In the genomic region with DNA sequence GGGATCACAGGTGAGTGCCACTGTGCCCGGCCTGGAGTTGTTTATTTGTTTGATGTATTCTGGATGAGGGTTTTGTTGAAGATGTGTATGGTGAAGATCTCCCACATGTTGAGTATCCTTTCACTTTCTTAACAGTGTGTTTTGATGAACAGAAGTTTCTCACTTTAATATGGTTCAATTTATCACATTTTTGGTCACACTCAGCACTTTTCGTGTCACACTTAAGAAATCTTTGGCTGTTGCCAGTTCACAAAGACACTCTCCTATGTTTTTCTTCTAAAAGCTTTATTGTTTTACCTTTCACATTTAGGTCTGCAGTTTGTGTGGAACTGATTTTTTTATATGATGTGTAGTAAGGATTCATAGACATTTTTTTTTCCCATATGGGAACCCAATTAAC, we compare ENCODE assay signal across 27 cellular contexts.
"Had no signal": no experiment of that assay in that cellular context is flagged by ENCODE, and none has a peak within 500 bp of the region (broad histone marks: within the 10 kb centered on the region; RNA-seq: fewer than 3 reads in every experiment).

No MANE protein-coding gene starts in this region.

- H3K4me3 ChIP-seq: colonic mucosa, esophagus squamous epithelium, gastrocnemius medialis, heart right ventricle, left lung, lower lobe of right lung, mucosa of descending colon had no signal

- H3K36me3 ChIP-seq: colonic mucosa, esophagus squamous epithelium, gastrocnemius medialis, heart right ventricle, left lung, lower lobe of right lung had no signal

- H3K4me3 Mint-ChIP-seq: dendritic cell treated with granulocyte-macrophage colony-stimulating factor and Interleukin-4, amounts not matched to agents 40 ng/mL and 50 ng/mL, for 4 days; effector memory CD8-positive, alpha-beta T cell; endodermal cell; mesothelial cell of epicardium; naive B cell had no signal

- H3K4me1 Mint-ChIP-seq: mesothelial cell of epicardium, naive B cell had no signal

- H3K27ac Mint-ChIP-seq: dendritic cell treated with granulocyte-macrophage colony-stimulating factor and Interleukin-4, amounts not matched to agents 40 ng/mL and 50 ng/mL, for 4 days; effector memory CD8-positive, alpha-beta T cell; endodermal cell; mesothelial cell of epicardium; naive B cell had no signal

- H3K4me1 ChIP-seq: colonic mucosa, gastrocnemius medialis, heart right ventricle, left lung, lower lobe of right lung had no signal

- H3K36me3 Mint-ChIP-seq: mesothelial cell of epicardium, naive B cell had no signal

- H3K9me3 Mint-ChIP-seq: dendritic cell treated with granulocyte-macrophage colony-stimulating factor and Interleukin-4, amounts not matched to agents 40 ng/mL and 50 ng/mL, for 4 days; effector memory CD8-positive, alpha-beta T cell had no signal

- FAIRE-seq: endometrium, islet of Langerhans, keratinocyte had no signal

- ATAC-seq: effector memory CD8-positive, alpha-beta T cell; esophagus mucosa; gastrocnemius medialis; heart right ventricle; left cardiac atrium; left lung; left ventricle myocardium superior; lower lobe of right lung; mucosa of descending colon had no signal

- H3K27ac ChIP-seq: colonic mucosa, epithelial cell of prostate, esophagus squamous epithelium, gastrocnemius medialis, heart right ventricle, left lung, lower lobe of right lung had no signal

- H3K9me3 ChIP-seq: colonic mucosa, esophagus squamous epithelium, gastrocnemius medialis, heart right ventricle, left lung, lower lobe of right lung, mucosa of descending colon had no signal

- DNase-seq: colonic mucosa; cortex of kidney; effector CD8-positive, alpha-beta T cell; effector memory CD8-positive, alpha-beta T cell; endodermal cell; erythroblast; esophagus squamous epithelium; foreskin fibroblast; foreskin melanocyte; gastrocnemius medialis; glutamatergic neuron; heart right ventricle; hippocampal formation; left cardiac atrium; left lung; left ventricle myocardium superior; lower lobe of right lung; mesenchymal stem cell; mucosa of descending colon; naive B cell had no signal

- H3K27me3 ChIP-seq: colonic mucosa, esophagus squamous epithelium, gastrocnemius medialis, left lung had no signal
